ENCODE assay signal across 10 cellular contexts in genomic region chr18:57436965-57437333, GRCh38. TPM values are rescaled to one million over a fixed set of nuclear protein-coding genes. Genes with fewer than 3 reads are reported as not detected.
DNase-seq lines count a peak whose midpoint lies in the region; ATAC-seq and TF ChIP-seq lines count a peak whose summit lies in the region.
"Had no signal": no experiment of that assay in that cellular context is flagged by ENCODE, and none has a peak within 500 bp of the region (broad histone marks: within the 10 kb centered on the region; RNA-seq: fewer than 3 reads in every experiment).

No MANE protein-coding gene starts in this region.

- intact Hi-C loops in A673 (cut with micrococcal nuclease; ENCODE audit: unreplicated experiment): loop anchor here (5.0 to 10.0 kb wide), 4 partner anchors 435 to 690 kb away; no protein-coding TSS in a partner anchor
- intact Hi-C loops in CD4-positive, alpha-beta T cell (cut with DNase I, micrococcal nuclease): no loop called here
- intact Hi-C loops in activated CD4-positive, alpha-beta memory T cell treated with anti-CD3 and anti-CD28 coated beads for 36 hours (cut with micrococcal nuclease): loop anchor here (5.0 to 10.0 kb wide), 5 partner anchors 85 to 1838 kb away; partner anchors contain the start of genes RAX, ST8SIA3 and WDR7
- intact Hi-C loops in left colon (cut with DNase I, micrococcal nuclease): no loop called here

- ATAC-seq in CD4-positive, alpha-beta T cell (ENCODE audit: poor library complexity): no peak
- no peak for ATAC-seq in memory B cell (ENCODE audit: low read depth)
- no peak for ATAC-seq in HG02798 (IDR thresholded peaks at IDR 0.05; ENCODE audit: poor library complexity, unreplicated experiment)
- no peak for ATAC-seq in left colon

- H3K4me1 Mint-ChIP-seq in CD4-positive, alpha-beta T cell (ENCODE audit: low read depth): peaks cover 47% of the 10 kb centered on the region
- peaks cover 55% of the 10 kb centered on the region for H3K4me1 Mint-ChIP-seq in activated CD4-positive, alpha-beta memory T cell treated with anti-CD3 and anti-CD28 coated beads for 36 hours (ENCODE audit: low read depth)
- H3K4me1 Mint-ChIP-seq in memory B cell: peaks cover 21% of the 10 kb centered on the region

- peak overlapping the region; percentile 66 for H3K4me3 Mint-ChIP-seq in CD4-positive, alpha-beta T cell
- H3K4me3 Mint-ChIP-seq in activated CD4-positive, alpha-beta memory T cell treated with anti-CD3 and anti-CD28 coated beads for 36 hours: peak overlapping the region; percentile 60
- peak overlapping the region; percentile 59 for H3K4me3 Mint-ChIP-seq in memory B cell

- H3K36me3 Mint-ChIP-seq in CD4-positive, alpha-beta T cell (ENCODE audit: low read depth): no peaks in the 10 kb centered on the region
- peaks cover 13% of the 10 kb centered on the region for H3K36me3 Mint-ChIP-seq in activated CD4-positive, alpha-beta memory T cell treated with anti-CD3 and anti-CD28 coated beads for 36 hours
- H3K36me3 Mint-ChIP-seq in memory B cell: peaks cover 6% of the 10 kb centered on the region

- H3K4me3 ChIP-seq in A673 (ENCODE audit: low read depth, low read length, poor library complexity, severe bottlenecking): peak overlapping the region; percentile 40
- H3K4me3 ChIP-seq: SJSA1 had no signal

- H3K9me3 Mint-ChIP-seq in CD4-positive, alpha-beta T cell: no peaks in the 10 kb centered on the region
- H3K9me3 Mint-ChIP-seq in activated CD4-positive, alpha-beta memory T cell treated with anti-CD3 and anti-CD28 coated beads for 36 hours: no peaks in the 10 kb centered on the region
- peaks cover 1% of the 10 kb centered on the region for H3K9me3 Mint-ChIP-seq in memory B cell

- H3K27ac ChIP-seq in A673 (ENCODE audit: low read depth, low read length, poor library complexity, severe bottlenecking): no peak overlapping the region
- H3K27ac ChIP-seq in CD4-positive, alpha-beta T cell (ENCODE audit: low read depth, low read length): no peak overlapping the region
- H3K27ac ChIP-seq: SJSA1 had no signal

- peaks cover 91% of the 10 kb centered on the region for H3K27me3 ChIP-seq in A673 (replicated peaks; ENCODE audit: insufficient read depth, low read depth, low read length, poor library complexity)
- peaks cover 90% of the 10 kb centered on the region for H3K27me3 ChIP-seq in CD4-positive, alpha-beta T cell (ENCODE audit: control insufficient read depth, insufficient read depth, low read length)

- H3K4me1 ChIP-seq in A673 (ENCODE audit: insufficient read depth, low read length, poor library complexity, severe bottlenecking): peaks cover 18% of the 10 kb centered on the region

- no TSS peak for BruUV-seq in A673 (replicated peaks; lab: Mats Ljungman, UMichigan)

- no peaks in the 10 kb centered on the region for H3K36me3 ChIP-seq in A673 (ENCODE audit: insufficient read depth, low read length, poor library complexity, severe bottlenecking)
- H3K36me3 ChIP-seq: SJSA1 had no signal

- TF ChIP-seq CTCF in A673 (conservative IDR thresholded peaks at IDR 0.05; ENCODE audit: low read depth, low read length): no peak
- no peak for TF ChIP-seq CTCF in CD4-positive, alpha-beta T cell (IDR thresholded peaks at IDR 0.05)

- POLR2A ChIA-PET in A673 (lab: Charles Lee; ENCODE audit: low non-redundant PET): no interaction called here
- POLR2A ChIA-PET in CD4-positive, alpha-beta T cell (lab: Charles Lee): no interaction called here
- POLR2A ChIA-PET in activated CD4-positive, alpha-beta memory T cell treated with anti-CD3 and anti-CD28 coated beads for 36 hours (lab: Charles Lee): no interaction called here

- H3K27me3 Mint-ChIP-seq in CD4-positive, alpha-beta T cell: peaks cover 89% of the 10 kb centered on the region
- peaks cover 80% of the 10 kb centered on the region for H3K27me3 Mint-ChIP-seq in activated CD4-positive, alpha-beta memory T cell treated with anti-CD3 and anti-CD28 coated beads for 36 hours
- peaks cover 38% of the 10 kb centered on the region for H3K27me3 Mint-ChIP-seq in memory B cell

- H3K9me3 ChIP-seq in A673 (ENCODE audit: low read depth, low read length, poor library complexity, severe bottlenecking): no peaks in the 10 kb centered on the region
- H3K9me3 ChIP-seq in CD4-positive, alpha-beta T cell (ENCODE audit: control insufficient read depth, low read length): peaks cover 5% of the 10 kb centered on the region

- no peak overlapping the region for H3K27ac Mint-ChIP-seq in CD4-positive, alpha-beta T cell
- H3K27ac Mint-ChIP-seq in activated CD4-positive, alpha-beta memory T cell treated with anti-CD3 and anti-CD28 coated beads for 36 hours: peak overlapping the region; percentile 31
- H3K27ac Mint-ChIP-seq in memory B cell: peak overlapping the region; percentile 77

- CTCF ChIA-PET in A673 (lab: Charles Lee): no interaction called here
- CTCF ChIA-PET in CD4-positive, alpha-beta T cell (lab: Charles Lee): no interaction called here
- CTCF ChIA-PET in activated CD4-positive, alpha-beta memory T cell treated with anti-CD3 and anti-CD28 coated beads for 36 hours (lab: Charles Lee): no interaction called here

- no peak for DNase-seq in A673 (ENCODE audit: low spot score)
- DNase-seq in CD4-positive, alpha-beta T cell: no peak
- DNase-seq in activated CD4-positive, alpha-beta memory T cell treated with anti-CD3 and anti-CD28 coated beads for 36 hours: no peak
- no peak for DNase-seq in memory B cell (ENCODE audit: low spot score in 2 of 2)
- no peak for DNase-seq in left colon
- DNase-seq in dedifferentiated amniotic fluid mesenchymal stem cell (ENCODE audit: extremely low spot score): no peak
- no peak for DNase-seq in NCI-H2196 (lab: John Stamatoyannopoulos, UW; ENCODE audit: unreplicated experiment)
- DNase-seq: NCI-H2081 treated with DMSO at 0.1 percent for 48 hours had no signal

RNA-seq across cellular contexts. Expression of gene ONECUT2, which starts 1.8 kb away (rescaled TPM):
- total RNA-seq in A673 (2021) (0.66 and 1.2 TPM in 2 replicates), left colon (under 1 TPM; 0.31 TPM)
- not detected for total RNA-seq in CD4-positive, alpha-beta T cell
- under 1 TPM in 1 of 2 experiments, not detected in 1; 0.02 TPM for total RNA-seq in activated CD4-positive, alpha-beta memory T cell treated with anti-CD3 and anti-CD28 coated beads for 36 hours

Comparison
In these comparisons a context has a peak if more than half of its experiments do, and no peak if none do; other contexts are left out.
1. intact Hi-C loops: an anchor here in A673 (5.0 to 10.0 kb wide) and activated CD4-positive, alpha-beta memory T cell treated with anti-CD3 and anti-CD28 coated beads for 36 hours (5.0 to 10.0 kb wide); none called in CD4-positive, alpha-beta T cell and left colon.